In genomic region chr6:6931047-6932025, GRCh38 we compare ENCODE assay signal across 10 cellular contexts.
DNase-seq lines count a peak whose midpoint lies in the region; ATAC-seq and TF ChIP-seq lines count a peak whose summit lies in the region.
"Had no signal": no experiment of that assay in that cellular context is flagged by ENCODE, and none has a peak within 500 bp of the region (broad histone marks: within the 10 kb centered on the region; RNA-seq: fewer than 3 reads in every experiment).

No MANE protein-coding gene starts in this region.

- H3K27ac ChIP-seq in smooth muscle cell (ENCODE audit: low read depth), result no peak overlapping the region
- H3K27ac ChIP-seq: brain microvascular endothelial cell had no signal

- H3K36me3 ChIP-seq in Loucy (ENCODE audit: insufficient read depth, low read length), result no peaks in the 10 kb centered on the region
- H3K36me3 ChIP-seq in adipocyte (ENCODE audit: control insufficient read depth, insufficient read depth, low read length, severe bottlenecking), result no peaks in the 10 kb centered on the region
- H3K36me3 ChIP-seq in smooth muscle cell (ENCODE audit: low read depth), result no peaks in the 10 kb centered on the region
- H3K36me3 ChIP-seq: brain microvascular endothelial cell had no signal

- H3K4me1 ChIP-seq in Loucy (ENCODE audit: insufficient read depth, low read length, poor library complexity, severe bottlenecking) (no peaks in the 10 kb centered on the region), adipocyte (ENCODE audit: control insufficient read depth, insufficient read depth, low read length) (peaks cover 25% of the 10 kb centered on the region), smooth muscle cell (ENCODE audit: low read depth) (peaks cover 6% of the 10 kb centered on the region)

- H3K4me2 ChIP-seq in Loucy (ENCODE audit: low read depth, low read length, poor library complexity, severe bottlenecking), result no peak overlapping the region
- H3K4me2 ChIP-seq in smooth muscle cell, result no peak overlapping the region

- H3K9me3 ChIP-seq in Loucy (ENCODE audit: insufficient read depth, low read depth, low read length) (no peaks in the 10 kb centered on the region), adipocyte (ENCODE audit: control insufficient read depth, low read length) (no peaks in the 10 kb centered on the region), smooth muscle cell (replicated peaks; ENCODE audit: low read depth) (no peaks in the 10 kb centered on the region)

- peak; percentile 69 for ATAC-seq in GM19324 (IDR thresholded peaks at IDR 0.05; ENCODE audit: low FRiP score, unreplicated experiment)

- DNase-seq in adipocyte (ENCODE audit: low read depth) (no peak), smooth muscle cell (lab: John Stamatoyannopoulos, UW; ENCODE audit: unreplicated experiment) (no peak), NCI-H345 (lab: John Stamatoyannopoulos, UW) (no peak), NCI-H510A treated with DMSO at 0.1 percent for 48 hours (lab: John Stamatoyannopoulos, UW) (no peak), NCI-H187 treated with DMSO at 0.1 percent for 48 hours (lab: John Stamatoyannopoulos, UW) (no peak)
- DNase-seq: brain microvascular endothelial cell, islet precursor cell, NCI-H1105 had no signal

- no peaks in the 10 kb centered on the region for H3K27me3 ChIP-seq in Loucy (ENCODE audit: insufficient read depth, low read length, poor library complexity, severe bottlenecking)
- no peaks in the 10 kb centered on the region for H3K27me3 ChIP-seq in adipocyte (replicated peaks; ENCODE audit: control insufficient read depth, insufficient read depth, low read length)
- H3K27me3 ChIP-seq in smooth muscle cell (ENCODE audit: low read depth), result no peaks in the 10 kb centered on the region
- H3K27me3 ChIP-seq: brain microvascular endothelial cell had no signal

- no peaks in the 10 kb centered on the region for H3K9me2 ChIP-seq in Loucy (replicated peaks; ENCODE audit: low read depth, low read length)

- H3F3A ChIP-seq in Loucy (ENCODE audit: low read depth), result no peaks in the 10 kb centered on the region
- no peaks in the 10 kb centered on the region for H3F3A ChIP-seq in smooth muscle cell (ENCODE audit: low read depth)

- no peaks in the 10 kb centered on the region for H3K79me2 ChIP-seq in Loucy (ENCODE audit: insufficient read depth, low read length)
- H3K79me2 ChIP-seq in smooth muscle cell (ENCODE audit: low read depth), result no peaks in the 10 kb centered on the region

- 84% methylated on average over 9 of the region's 9 CpGs for WGBS in smooth muscle cell (ENCODE audit: low lambda C conversion rate)

- H3K9ac ChIP-seq in Loucy (ENCODE audit: low read depth, low read length, poor library complexity, severe bottlenecking) (no peak overlapping the region), adipocyte (ENCODE audit: low read length) (peak overlapping the region; percentile 53), smooth muscle cell (ENCODE audit: low read depth) (no peak overlapping the region)

- H3K4me3 ChIP-seq in Loucy (ENCODE audit: low read length, poor library complexity, severe bottlenecking) (no peak overlapping the region), adipocyte (ENCODE audit: low read length) (no peak overlapping the region), smooth muscle cell (no peak overlapping the region)

- H2AFZ ChIP-seq in Loucy (ENCODE audit: low read length) (peak overlapping the region; percentile 63), smooth muscle cell (ENCODE audit: low read depth) (peak overlapping the region; percentile 84)

- TF ChIP-seq CTCF in Loucy (conservative IDR thresholded peaks at IDR 0.05; ENCODE audit: low read length), result no peak
- no peak for TF ChIP-seq CTCF in smooth muscle cell (IDR thresholded peaks at IDR 0.05; ENCODE audit: borderline replicate concordance, insufficient read depth, poor library complexity, severe bottlenecking)

- H4K20me1 ChIP-seq in Loucy (ENCODE audit: insufficient read depth, low read length, poor library complexity, severe bottlenecking) (no peaks in the 10 kb centered on the region), smooth muscle cell (ENCODE audit: low read depth) (no peaks in the 10 kb centered on the region)
